ENCODE assay signal across 25 cellular contexts in the genomic region with DNA sequence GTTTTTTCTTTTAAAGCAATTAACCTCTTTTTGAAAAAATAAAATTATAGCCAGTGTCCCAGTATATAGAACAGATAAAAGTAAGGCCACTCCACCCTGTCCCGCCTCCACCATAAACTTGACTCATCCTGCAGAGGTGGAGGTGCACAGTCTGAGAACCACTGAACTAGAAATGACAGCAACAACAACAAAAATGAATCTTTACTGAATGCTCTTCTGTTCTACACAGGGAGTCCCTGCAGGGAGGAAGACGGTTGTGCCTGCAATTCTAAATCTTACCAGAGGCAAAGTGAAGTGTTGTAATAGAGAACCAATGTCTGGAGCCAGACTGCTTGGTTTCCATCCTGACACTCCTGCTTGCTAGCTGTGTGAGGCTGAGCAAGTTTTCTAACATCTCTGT.
DNase-seq lines count a peak whose midpoint lies in the region; TF ChIP-seq lines count a peak whose summit lies in the region.
"Had no signal": no experiment of that assay in that cellular context is flagged by ENCODE, and none has a peak within 500 bp of the region (broad histone marks: within the 10 kb centered on the region; RNA-seq: fewer than 3 reads in every experiment).

No MANE protein-coding gene starts in this region.

- H2AFZ ChIP-seq in osteoblast (ENCODE audit: low read length), result no peak overlapping the region
- H2AFZ ChIP-seq: hepatocyte had no signal

- no peaks in the 10 kb centered on the region for H4K20me1 ChIP-seq in osteoblast (ENCODE audit: insufficient read depth, low read length)

- H3K79me2 ChIP-seq in osteoblast (ENCODE audit: insufficient read depth, low read length), result no peaks in the 10 kb centered on the region
- H3K79me2 ChIP-seq: hepatocyte had no signal

- DNase-seq in GM03348 (ENCODE audit: low spot score), result peak; percentile 39
- peak; percentile 48 for DNase-seq in OCI-M1 (lab: John Stamatoyannopoulos, UW)
- no peak for DNase-seq in endodermal cell
- DNase-seq in osteoblast (ENCODE audit: insufficient read length, low spot score, missing footprints), result peak; percentile 88
- DNase-seq in GM10266 (ENCODE audit: extremely low spot score), result no peak
- DNase-seq in NCI-H1436 treated with DMSO at 0.1 percent for 48 hours (lab: John Stamatoyannopoulos, UW), result no peak
- no peak for DNase-seq in NCI-H2171 treated with DMSO at 0.1 percent for 48 hours (lab: John Stamatoyannopoulos, UW)
- DNase-seq: activated B cell treated with CpG ODN at 0.5 μM for 24 hours; activated CD4-positive, alpha-beta T cell treated with anti-CD3 and anti-CD28 coated beads, Interleukin-2, amount 50 U/mL, for 48 hours; activated CD8-positive, alpha-beta memory T cell treated with anti-CD3 and anti-CD28 coated beads, Interleukin-2, amount 50 U/mL, for 4 hours; activated effector memory CD4-positive, alpha-beta T cell treated with Interleukin-2 at 50 U/mL for 16 hours; activated naive CD8-positive, alpha-beta T cell treated with anti-CD3 and anti-CD28 coated beads, Interleukin-2, amount 10 ng/mL, durations not matched to agents 7 days and 5 days; foreskin melanocyte; left ventricle myocardium superior; natural killer cell; NCI-H1092 treated with DMSO at 0.1 percent for 48 hours; NCI-H2029 treated with DMSO at 0.1 percent for 48 hours; NCI-H226; retina; stimulated activated CD4-positive, alpha-beta T cell treated with anti-CD3 and anti-CD28 coated beads, Interleukin-4, amount 100 ng/mL, for 24 hours; stimulated activated naive CD4-positive, alpha-beta T cell; uterus had no signal

- H3K4me3 ChIP-seq in endodermal cell (ENCODE audit: low read length), result no peak overlapping the region
- no peak overlapping the region for H3K4me3 ChIP-seq in osteoblast (ENCODE audit: insufficient read depth, low read length)
- H3K4me3 ChIP-seq: hepatocyte, uterus had no signal

- H3K9ac ChIP-seq in endodermal cell (ENCODE audit: extremely low read depth, low read length, poor library complexity, severe bottlenecking), result no peak overlapping the region

- H3K36me3 Mint-ChIP-seq in endodermal cell (ENCODE audit: low read depth), result no peaks in the 10 kb centered on the region
- H3K36me3 Mint-ChIP-seq: activated naive CD8-positive, alpha-beta T cell treated with anti-CD3 and anti-CD28 coated beads, Interleukin-2, amount 10 ng/mL, durations not matched to agents 7 days and 5 days; mesothelial cell of epicardium; natural killer cell had no signal

- H3K4me2 ChIP-seq in osteoblast (ENCODE audit: insufficient read depth, low read length), result no peak overlapping the region
- H3K4me2 ChIP-seq: hepatocyte had no signal

- no peaks in the 10 kb centered on the region for H3K9me3 Mint-ChIP-seq in endodermal cell
- H3K9me3 Mint-ChIP-seq: activated B cell treated with CpG ODN at 0.5 μM for 24 hours, mesothelial cell of epicardium, natural killer cell had no signal

- H3K9me3 ChIP-seq in endodermal cell (ENCODE audit: control insufficient read depth, low read length), result no peaks in the 10 kb centered on the region
- H3K9me3 ChIP-seq in osteoblast (ENCODE audit: low read depth, low read length), result no peaks in the 10 kb centered on the region
- H3K9me3 ChIP-seq: uterus had no signal

- no peak overlapping the region for H3K27ac Mint-ChIP-seq in endodermal cell
- H3K27ac Mint-ChIP-seq: activated B cell treated with CpG ODN at 0.5 μM for 24 hours; activated naive CD8-positive, alpha-beta T cell treated with anti-CD3 and anti-CD28 coated beads, Interleukin-2, amount 10 ng/mL, durations not matched to agents 7 days and 5 days; mesothelial cell of epicardium; natural killer cell had no signal

- no peak overlapping the region for H3K27ac ChIP-seq in endodermal cell (ENCODE audit: low read depth, low read length)
- no peak overlapping the region for H3K27ac ChIP-seq in osteoblast (ENCODE audit: low read depth, low read length)
- H3K27ac ChIP-seq: hepatocyte, RWPE1, uterus had no signal

- 71 to 87% methylated on average over 1 to 2 of the region's 2 CpGs for WGBS in endodermal cell (ENCODE audit: insufficient coverage in 1 of 2, insufficient read length in 1 of 2), 2 experiments

- no peaks in the 10 kb centered on the region for H3K36me3 ChIP-seq in endodermal cell (ENCODE audit: control insufficient read depth, insufficient read depth, low read length)
- no peaks in the 10 kb centered on the region for H3K36me3 ChIP-seq in osteoblast (ENCODE audit: insufficient read depth, low read length)
- H3K36me3 ChIP-seq: uterus had no signal

- H3K4me1 ChIP-seq in endodermal cell (ENCODE audit: control insufficient read depth, insufficient read depth, low read length) (no peaks in the 10 kb centered on the region), osteoblast (ENCODE audit: insufficient read depth, low read length) (no peaks in the 10 kb centered on the region)
- H3K4me1 ChIP-seq: uterus had no signal

- peaks cover 65% of the 10 kb centered on the region for H3K27me3 Mint-ChIP-seq in endodermal cell (ENCODE audit: insufficient read depth)

- TF ChIP-seq CTCF in endodermal cell (conservative IDR thresholded peaks at IDR 0.05), result peak; percentile 41
- TF ChIP-seq CTCF in osteoblast (IDR thresholded peaks at IDR 0.05; ENCODE audit: extremely low read depth, low read depth, low read length), result peak; percentile 15
- TF ChIP-seq CTCF in GM10266 (IDR thresholded peaks at IDR 0.05; ENCODE audit: control insufficient read depth, insufficient read depth, low read depth, missing control alignments), result no peak

- H3K4me1 Mint-ChIP-seq in endodermal cell, result peaks cover 3% of the 10 kb centered on the region
- H3K4me1 Mint-ChIP-seq: activated B cell treated with CpG ODN at 0.5 μM for 24 hours; activated naive CD8-positive, alpha-beta T cell treated with anti-CD3 and anti-CD28 coated beads, Interleukin-2, amount 10 ng/mL, durations not matched to agents 7 days and 5 days; mesothelial cell of epicardium; natural killer cell had no signal

- no peak overlapping the region for H3K4me3 Mint-ChIP-seq in endodermal cell
- H3K4me3 Mint-ChIP-seq: activated B cell treated with CpG ODN at 0.5 μM for 24 hours; activated naive CD8-positive, alpha-beta T cell treated with anti-CD3 and anti-CD28 coated beads, Interleukin-2, amount 10 ng/mL, durations not matched to agents 7 days and 5 days; mesothelial cell of epicardium; natural killer cell had no signal

- peaks cover 12% of the 10 kb centered on the region for H3K27me3 ChIP-seq in endodermal cell (ENCODE audit: control insufficient read depth, insufficient read depth, low read length, poor library complexity, severe bottlenecking)
- H3K27me3 ChIP-seq in osteoblast (ENCODE audit: insufficient read depth, low read length), result no peaks in the 10 kb centered on the region
- H3K27me3 ChIP-seq: hepatocyte, uterus had no signal

Comparison
In these comparisons a context has a peak if more than half of its experiments do, and no peak if none do; other contexts are left out.
1. DNase-seq: peak in GM03348 (single experiment), OCI-M1 (single experiment) and osteoblast (single experiment); none in endodermal cell (single experiment), GM10266 (single experiment), NCI-H1436 treated with DMSO at 0.1 percent for 48 hours (single experiment) and NCI-H2171 treated with DMSO at 0.1 percent for 48 hours (single experiment).